8 cellular contexts compared by ENCODE assay signal in the genomic region with DNA sequence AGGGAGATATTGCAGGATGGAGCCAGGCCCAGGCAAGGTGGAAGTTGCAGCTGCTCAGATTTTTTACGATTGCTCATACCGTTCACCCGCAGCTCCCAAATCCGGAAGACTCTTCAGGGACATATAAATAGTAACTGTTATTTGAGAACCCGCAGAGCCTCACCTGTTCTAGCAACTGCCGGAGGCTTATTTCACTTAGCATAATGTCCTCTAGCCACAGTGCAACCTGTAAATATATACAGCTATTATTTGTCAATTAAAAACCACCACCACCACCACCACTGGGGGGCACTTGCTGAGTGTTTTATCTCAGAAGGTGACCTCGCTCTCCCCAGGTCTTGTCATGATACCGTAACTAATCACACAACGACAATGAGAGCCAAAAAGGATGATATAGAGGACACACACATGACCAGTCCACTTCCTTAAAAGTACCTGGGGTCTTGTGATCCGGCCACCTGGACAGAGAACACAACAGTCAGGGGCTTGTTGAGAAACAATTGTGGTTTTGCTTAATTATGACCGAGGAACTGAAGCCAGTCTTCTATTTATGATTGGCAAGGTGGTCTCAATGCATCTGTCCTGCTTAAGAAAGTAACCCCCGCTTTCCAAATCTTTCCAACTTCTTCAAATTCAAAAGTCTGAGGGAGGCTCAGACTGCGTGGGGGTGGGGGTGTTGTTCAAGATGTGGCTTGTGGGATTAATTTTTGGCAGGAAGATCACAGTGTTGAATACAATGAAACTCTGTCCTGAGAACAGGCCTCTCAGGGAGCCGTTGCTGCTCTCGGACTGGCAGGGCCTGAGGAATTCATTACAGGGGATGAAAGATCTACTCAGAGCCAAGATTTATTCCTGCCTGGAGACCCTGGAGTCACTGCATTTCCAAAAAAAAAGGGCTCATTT.
DNase-seq lines count a peak whose midpoint lies in the region; ATAC-seq, FAIRE-seq and TF ChIP-seq lines count a peak whose summit lies in the region.

No MANE protein-coding gene starts in this region.

- DNase-seq in DMS 273 (lab: John Stamatoyannopoulos, UW; ENCODE audit: unreplicated experiment) (peak; percentile 75), NOMO-1 treated with DMSO at 0.1 percent for 48 hours (lab: John Stamatoyannopoulos, UW; ENCODE audit: unreplicated experiment) (peak; percentile 52), activated T-cell treated with anti-CD3 and anti-CD28 coated beads for 1 hour (ENCODE audit: low read depth) (peak; percentile 62), esophagus squamous epithelium (lab: John Stamatoyannopoulos, UW) (peak; percentile 11), omental fat pad (ENCODE audit: low spot score) (peak; percentile 36), uterus (peak in 1 of 2 donors; percentile 53), RCC 7860 (ENCODE audit: low spot score) (no peak)

- ATAC-seq in HG03025 (IDR thresholded peaks at IDR 0.05; ENCODE audit: low FRiP score, unreplicated experiment), result peak; percentile 62
- no peak for ATAC-seq in omental fat pad (ENCODE audit: low FRiP score)

- FAIRE-seq in RCC 7860 (lab: Jason Lieb, UNC), result no peak

- H3K9me3 ChIP-seq in esophagus squamous epithelium, result no peaks in the 10 kb centered on the region
- no peaks in the 10 kb centered on the region for H3K9me3 ChIP-seq in uterus

- H3K27ac ChIP-seq in esophagus squamous epithelium (peak overlapping the region in 1 of 4 donors; percentile 25), uterus (peak overlapping the region; percentile 48 to 57)

- H3K27me3 ChIP-seq in esophagus squamous epithelium (peaks cover 0 to 7% (median 0%) of the 10 kb centered on the region in 4 donors), uterus (no peaks in the 10 kb centered on the region)

- intact Hi-C loops in esophagus squamous epithelium (cut with DNase I), result loop anchor here (10.0 kb wide), 1 partner anchor 491 kb away; no protein-coding TSS in a partner anchor
- intact Hi-C loops in uterus (cut with DNase I; ENCODE audit: low total_unique reads), result no loop called here

- peak; percentile 38 to 73 (median 52) for TF ChIP-seq CTCF in esophagus squamous epithelium (IDR thresholded peaks at IDR 0.05)
- no peak for TF ChIP-seq CTCF in omental fat pad (IDR thresholded peaks at IDR 0.05)
- TF ChIP-seq CTCF in uterus (IDR thresholded peaks at IDR 0.05), result peak; percentile 21 to 39 (median 30)

- H3K36me3 ChIP-seq in esophagus squamous epithelium, result no peaks in the 10 kb centered on the region
- H3K36me3 ChIP-seq in uterus, result no peaks in the 10 kb centered on the region

- H3K4me3 ChIP-seq in esophagus squamous epithelium (no peak overlapping the region), uterus (no peak overlapping the region)

- WGBS in esophagus squamous epithelium, 2 donors, result 16 to 27% methylated on average over 14 to 15 of the region's 15 CpGs

- TF ChIP-seq POLR2A in esophagus squamous epithelium (IDR thresholded peaks at IDR 0.05) (no peak), uterus (IDR thresholded peaks at IDR 0.05) (no peak)

- H3K4me1 ChIP-seq in esophagus squamous epithelium (peaks cover 0 to 10% (median 8%) of the 10 kb centered on the region in 3 donors), uterus (no peaks in the 10 kb centered on the region)

Comparison
In these comparisons a context has a peak if more than half of its experiments do, and no peak if none do; other contexts are left out.
1. CTCF ChIP-seq: peak in esophagus squamous epithelium (6 of 6) and uterus (4 of 4); none in omental fat pad (0 of 3).